9 cellular contexts compared by ENCODE assay signal in genomic region chr5:147369742-147370374, GRCh38.
DNase-seq lines count a peak whose midpoint lies in the region; ATAC-seq and TF ChIP-seq lines count a peak whose summit lies in the region.
"Had no signal": no experiment of that assay in that cellular context is flagged by ENCODE, and none has a peak within 500 bp of the region (broad histone marks: within the 10 kb centered on the region; RNA-seq: fewer than 3 reads in every experiment).

No MANE protein-coding gene starts in this region.

- H3K9me3 ChIP-seq in fibroblast of lung (ENCODE audit: control insufficient read depth, insufficient read depth, low read depth, low read length): no peaks in the 10 kb centered on the region
- H3K9me3 ChIP-seq in smooth muscle cell (replicated peaks; ENCODE audit: low read depth): no peaks in the 10 kb centered on the region
- no peaks in the 10 kb centered on the region for H3K9me3 ChIP-seq in gastrocnemius medialis
- no peaks in the 10 kb centered on the region for H3K9me3 ChIP-seq in CD4-positive, alpha-beta T cell (ENCODE audit: control insufficient read depth, low read length)
- H3K9me3 ChIP-seq: MG63 had no signal

- no peak overlapping the region for H3K4me3 Mint-ChIP-seq in CD4-positive, alpha-beta T cell

- H3K27me3 ChIP-seq in fibroblast of lung (ENCODE audit: control insufficient read depth, insufficient read depth, low read length) (no peaks in the 10 kb centered on the region), smooth muscle cell (ENCODE audit: low read depth) (no peaks in the 10 kb centered on the region), gastrocnemius medialis (no peaks in the 10 kb centered on the region)
- H3K27me3 ChIP-seq in CD4-positive, alpha-beta T cell (ENCODE audit: control insufficient read depth, insufficient read depth, low read length): no peaks in the 10 kb centered on the region
- H3K27me3 ChIP-seq: MG63 had no signal

- H3K27ac Mint-ChIP-seq in CD4-positive, alpha-beta T cell: no peak overlapping the region

- H3K79me2 ChIP-seq in fibroblast of lung (ENCODE audit: control insufficient read depth, insufficient read depth, low read length): no peaks in the 10 kb centered on the region
- no peaks in the 10 kb centered on the region for H3K79me2 ChIP-seq in smooth muscle cell (ENCODE audit: low read depth)

- ATAC-seq in gastrocnemius medialis: no peak
- no peak for ATAC-seq in CD4-positive, alpha-beta T cell (ENCODE audit: poor library complexity)

- H3K4me1 Mint-ChIP-seq in CD4-positive, alpha-beta T cell (ENCODE audit: low read depth): no peaks in the 10 kb centered on the region

- CTCF ChIA-PET in CD4-positive, alpha-beta T cell (lab: Charles Lee): interaction anchor here (1.1 kb wide), 1 partner anchor 12 kb away, joined by 3 read pairs; no protein-coding TSS in a partner anchor

- no peaks in the 10 kb centered on the region for H3K9me3 Mint-ChIP-seq in CD4-positive, alpha-beta T cell

- no peak for TF ChIP-seq POLR2A in gastrocnemius medialis (IDR thresholded peaks at IDR 0.05)

- H4K20me1 ChIP-seq in fibroblast of lung (ENCODE audit: control insufficient read depth, extremely low read depth, insufficient read depth, low read length) (no peaks in the 10 kb centered on the region), smooth muscle cell (ENCODE audit: low read depth) (no peaks in the 10 kb centered on the region)

- H3K36me3 ChIP-seq in fibroblast of lung (ENCODE audit: control insufficient read depth, insufficient read depth, low read length) (no peaks in the 10 kb centered on the region), smooth muscle cell (ENCODE audit: low read depth) (no peaks in the 10 kb centered on the region), gastrocnemius medialis (no peaks in the 10 kb centered on the region)
- H3K36me3 ChIP-seq: MG63 had no signal

- no peak overlapping the region for H3K9ac ChIP-seq in fibroblast of lung (ENCODE audit: insufficient read depth, low read length)
- H3K9ac ChIP-seq in smooth muscle cell (ENCODE audit: low read depth): no peak overlapping the region

- H3K27me3 Mint-ChIP-seq in CD4-positive, alpha-beta T cell: no peaks in the 10 kb centered on the region

- H3K27ac ChIP-seq in fibroblast of lung (ENCODE audit: insufficient read depth, low read length) (no peak overlapping the region), smooth muscle cell (ENCODE audit: low read depth) (no peak overlapping the region), gastrocnemius medialis (no peak overlapping the region)
- no peak overlapping the region for H3K27ac ChIP-seq in CD4-positive, alpha-beta T cell (ENCODE audit: low read depth, low read length)

- H3K4me3 ChIP-seq in fibroblast of lung (replicated peaks in 1 of 4; ENCODE audit: control extremely low read depth in 1 of 4, insufficient read depth in 1 of 4, low read depth in 3 of 4, low read length in 4 of 4) (no peak overlapping the region), smooth muscle cell (no peak overlapping the region), gastrocnemius medialis (no peak overlapping the region)
- H3K4me3 ChIP-seq: MG63 had no signal

- peak; percentile 10 to 51 for TF ChIP-seq CTCF in fibroblast of lung (conservative IDR thresholded peaks at IDR 0.05 in 1 of 2, IDR thresholded peaks at IDR 0.05 in 1 of 2; ENCODE audit: low read depth in 1 of 2, low read length in 2 of 2)
- peak; percentile 51 for TF ChIP-seq CTCF in smooth muscle cell (IDR thresholded peaks at IDR 0.05; ENCODE audit: borderline replicate concordance, insufficient read depth, poor library complexity, severe bottlenecking)
- TF ChIP-seq CTCF in gastrocnemius medialis (IDR thresholded peaks at IDR 0.05 in 4 of 5, conservative IDR thresholded peaks at IDR 0.05 in 1 of 5): peak in 2 of 5 experiments; percentile 23 to 40
- TF ChIP-seq CTCF in CD4-positive, alpha-beta T cell (IDR thresholded peaks at IDR 0.05): no peak

- in situ Hi-C loops in gastrocnemius medialis (cut with MboI; ENCODE audit: low sequenced_read_pairs in 4 of 4): loop anchor here in 1 of 4 donors (10.0 kb wide), 1 partner anchor 155 kb away; no protein-coding TSS in a partner anchor

- 37% methylated on average over 2 of the region's 2 CpGs for WGBS in smooth muscle cell (ENCODE audit: low lambda C conversion rate)

- no peak overlapping the region for H3K4me2 ChIP-seq in fibroblast of lung (ENCODE audit: extremely low read depth, insufficient read depth, low read length)
- peak overlapping the region; percentile 21 for H3K4me2 ChIP-seq in smooth muscle cell

- intact Hi-C loops in gastrocnemius medialis (cut with DNase I; ENCODE audit: low total_unique reads): loop anchor here (2.0 kb wide), 1 partner anchor 145 kb away; no protein-coding TSS in a partner anchor
- intact Hi-C loops in CD4-positive, alpha-beta T cell (cut with DNase I, micrococcal nuclease): no loop called here

- no peak overlapping the region for H2AFZ ChIP-seq in fibroblast of lung (ENCODE audit: low read length)
- peak overlapping the region; percentile 79 for H2AFZ ChIP-seq in smooth muscle cell (ENCODE audit: low read depth)

- no peaks in the 10 kb centered on the region for H3K4me1 ChIP-seq in fibroblast of lung (ENCODE audit: control insufficient read depth, extremely low read depth, insufficient read depth, low read length)
- H3K4me1 ChIP-seq in smooth muscle cell (ENCODE audit: low read depth): no peaks in the 10 kb centered on the region
- no peaks in the 10 kb centered on the region for H3K4me1 ChIP-seq in gastrocnemius medialis

- no peaks in the 10 kb centered on the region for H3K36me3 Mint-ChIP-seq in CD4-positive, alpha-beta T cell (ENCODE audit: low read depth)

- POLR2A ChIA-PET in CD4-positive, alpha-beta T cell (lab: Charles Lee): no interaction called here

- H3F3A ChIP-seq in smooth muscle cell (ENCODE audit: low read depth): no peaks in the 10 kb centered on the region

- DNase-seq in NCI-H2107 treated with DMSO at 0.1 percent for 48 hours (lab: John Stamatoyannopoulos, UW; ENCODE audit: unreplicated experiment) (peak; percentile 5), NCI-H2107 (lab: John Stamatoyannopoulos, UW) (no peak), NCI-H460 (ENCODE audit: extremely low read depth, low read depth) (peak; percentile 15), fibroblast of lung (ENCODE audit: low read depth in 2 of 2) (peak in 1 of 2 donors; percentile 30), smooth muscle cell (lab: John Stamatoyannopoulos, UW; ENCODE audit: unreplicated experiment) (no peak), T-helper 1 cell (no peak), gastrocnemius medialis (no peak)
- DNase-seq in CD4-positive, alpha-beta T cell: no peak
- DNase-seq: MG63 had no signal

Comparison
In these comparisons a context has a peak if more than half of its experiments do, and no peak if none do; other contexts are left out.
1. DNase-seq: peak in NCI-H2107 treated with DMSO at 0.1 percent for 48 hours (single experiment) and NCI-H460 (single experiment); none in NCI-H2107 (single experiment), smooth muscle cell (single experiment), T-helper 1 cell (0 of 5), gastrocnemius medialis (0 of 2) and CD4-positive, alpha-beta T cell (0 of 10).